In genomic region chr6:158561938-158562337, GRCh38 we compare ENCODE assay signal across 12 cellular contexts. TPM values are rescaled to one million over a fixed set of nuclear protein-coding genes. Genes with fewer than 3 reads are reported as not detected.
A peak's percentile ranks its signal among the peaks of the same experiment; 100 is the strongest.
DNase-seq lines count a peak whose midpoint lies in the region; ATAC-seq, FAIRE-seq and TF ChIP-seq lines count a peak whose summit lies in the region.
"Had no signal": no experiment of that assay in that cellular context is flagged by ENCODE, and none has a peak within 500 bp of the region (broad histone marks: within the 10 kb centered on the region; RNA-seq: fewer than 3 reads in every experiment).

No MANE protein-coding gene starts in this region.

- peaks cover 30% of the 10 kb centered on the region for H3K79me2 ChIP-seq in KMS-11 (ENCODE audit: insufficient read depth, low read depth)
- peaks cover 68% of the 10 kb centered on the region for H3K79me2 ChIP-seq in neural progenitor cell (ENCODE audit: low read depth)

- H3K27ac Mint-ChIP-seq in CD4-positive, alpha-beta memory T cell = peak overlapping the region; percentile 87 to 98 (median 95)
- H3K27ac Mint-ChIP-seq in neural progenitor cell = no peak overlapping the region

- FAIRE-seq in H54 (lab: Jason Lieb, UNC) = no peak
- FAIRE-seq: endometrium, TTC549 had no signal

- peaks cover 0 to 2% (median 0%) of the 10 kb centered on the region in 8 donors for H3K9me3 Mint-ChIP-seq in CD4-positive, alpha-beta memory T cell
- no peaks in the 10 kb centered on the region for H3K9me3 Mint-ChIP-seq in neural progenitor cell

- DNase-seq in CD4-positive, alpha-beta memory T cell = no peak
- DNase-seq in brain microvascular endothelial cell (no peak), neural progenitor cell (ENCODE audit: low spot score) (no peak), H54 (ENCODE audit: insufficient read length, low spot score) (no peak), C1 segment of cervical spinal cord (lab: John Stamatoyannopoulos, UW) (no peak)
- DNase-seq: NCI-H1105, transverse colon had no signal

- H4K20me1 ChIP-seq in KMS-11 (ENCODE audit: insufficient read depth) (no peaks in the 10 kb centered on the region), neural progenitor cell (ENCODE audit: low read depth) (peaks cover 60% of the 10 kb centered on the region)

- TF ChIP-seq CTCF in KMS-11 (conservative IDR thresholded peaks at IDR 0.05; ENCODE audit: low read depth, low read length) (no peak), brain microvascular endothelial cell (IDR thresholded peaks at IDR 0.05; ENCODE audit: low read depth, low read length, missing control alignments) (no peak), neural progenitor cell (IDR thresholded peaks at IDR 0.05) (no peak)

- peaks cover 46 to 68% (median 57%) of the 10 kb centered on the region in 4 donors for H3K4me1 Mint-ChIP-seq in CD4-positive, alpha-beta memory T cell
- peaks cover 36% of the 10 kb centered on the region for H3K4me1 Mint-ChIP-seq in neural progenitor cell

- H3K9ac ChIP-seq in KMS-11 (no peak overlapping the region), neural progenitor cell (no peak overlapping the region)

- H3K4me2 ChIP-seq in KMS-11 (peak overlapping the region; percentile 9; the same call in 1 of the 2 replicates), neural progenitor cell (peak overlapping the region; percentile 92)

- CTCF ChIA-PET in CD4-positive, alpha-beta memory T cell (lab: Charles Lee; ENCODE audit: partially characterized antibody) = interaction anchor here (1.5 kb wide), 1 partner anchor 194 kb away, joined by 4 read pairs; no protein-coding TSS in a partner anchor

- in situ Hi-C loops in brain microvascular endothelial cell (cut with HindIII; ENCODE audit: low pct_ligation_motif_present, low sequenced_read_pairs) = no loop called here

- H3K4me3 ChIP-seq in CD4-positive, alpha-beta memory T cell (ENCODE audit: low read length in 2 of 2) = no peak overlapping the region
- no peak overlapping the region for H3K4me3 ChIP-seq in KMS-11 (IDR thresholded peaks at IDR 0.05; ENCODE audit: insufficient read depth, low read depth, low read length)
- peak overlapping the region; percentile 82 for H3K4me3 ChIP-seq in brain microvascular endothelial cell (ENCODE audit: low read depth, low read length)
- no peak overlapping the region for H3K4me3 ChIP-seq in neural progenitor cell

- H3K27me3 ChIP-seq in CD4-positive, alpha-beta memory T cell (ENCODE audit: insufficient read depth, low read length) = no peaks in the 10 kb centered on the region
- H3K27me3 ChIP-seq in KMS-11 (ENCODE audit: insufficient read depth, low read depth) = no peaks in the 10 kb centered on the region; the same call in 1 of the 2 replicates
- no peaks in the 10 kb centered on the region for H3K27me3 ChIP-seq in brain microvascular endothelial cell (replicated peaks)
- no peaks in the 10 kb centered on the region for H3K27me3 ChIP-seq in neural progenitor cell
- H3K27me3 ChIP-seq: transverse colon had no signal

- intact Hi-C loops in CD4-positive, alpha-beta memory T cell (cut with micrococcal nuclease) = loop anchor here (5.0 kb wide), 2 partner anchors 45 to 80 kb away; partner anchors contain the start of gene DYNLT1

- H2AFZ ChIP-seq in KMS-11 (ENCODE audit: low read depth) (no peak overlapping the region), neural progenitor cell (replicated peaks) (no peak overlapping the region)

- ATAC-seq in GM21723 (IDR thresholded peaks at IDR 0.05; ENCODE audit: unreplicated experiment) (no peak), GM19452 (IDR thresholded peaks at IDR 0.05; ENCODE audit: unreplicated experiment) (no peak)

- H3F3A ChIP-seq in neural progenitor cell (ENCODE audit: low read depth) = peaks cover 17% of the 10 kb centered on the region

- H3K4me3 Mint-ChIP-seq in CD4-positive, alpha-beta memory T cell = peak overlapping the region; percentile 90 to 98 (median 96)
- H3K4me3 Mint-ChIP-seq in neural progenitor cell = peak overlapping the region; percentile 94

- no peaks in the 10 kb centered on the region for H3K36me3 ChIP-seq in CD4-positive, alpha-beta memory T cell (ENCODE audit: insufficient read depth, low read length)
- H3K36me3 ChIP-seq in KMS-11 (ENCODE audit: insufficient read depth) (no peaks in the 10 kb centered on the region), brain microvascular endothelial cell (replicated peaks) (no peaks in the 10 kb centered on the region), neural progenitor cell (no peaks in the 10 kb centered on the region)
- H3K36me3 ChIP-seq: transverse colon had no signal

- H3K36me3 Mint-ChIP-seq in CD4-positive, alpha-beta memory T cell = peaks cover 0 to 6% of the 10 kb centered on the region in 2 donors
- no peaks in the 10 kb centered on the region for H3K36me3 Mint-ChIP-seq in neural progenitor cell

- peaks cover 68% of the 10 kb centered on the region for H3K4me1 ChIP-seq in CD4-positive, alpha-beta memory T cell (ENCODE audit: insufficient read depth, low read length)
- H3K4me1 ChIP-seq in KMS-11 (ENCODE audit: low read depth, poor library complexity, severe bottlenecking) = peaks cover 14% of the 10 kb centered on the region
- H3K4me1 ChIP-seq in neural progenitor cell = no peaks in the 10 kb centered on the region

- H3K27me3 Mint-ChIP-seq in CD4-positive, alpha-beta memory T cell = no peaks in the 10 kb centered on the region
- H3K27me3 Mint-ChIP-seq in neural progenitor cell (ENCODE audit: insufficient read depth, low read depth) = no peaks in the 10 kb centered on the region

- POLR2A ChIA-PET in CD4-positive, alpha-beta memory T cell (lab: Charles Lee; ENCODE audit: partially characterized antibody) = no interaction called here

- H3K9me3 ChIP-seq in CD4-positive, alpha-beta memory T cell (ENCODE audit: control insufficient read depth in 1 of 2, low read length in 2 of 2) = no peaks in the 10 kb centered on the region
- no peaks in the 10 kb centered on the region for H3K9me3 ChIP-seq in neural progenitor cell (ENCODE audit: low read depth)
- H3K9me3 ChIP-seq: transverse colon had no signal

- no peak for TF ChIP-seq POLR2A in H54 (IDR thresholded peaks at IDR 0.05; ENCODE audit: low read depth, low read length)

- H3K27ac ChIP-seq in CD4-positive, alpha-beta memory T cell (ENCODE audit: low read depth, low read length) = no peak overlapping the region
- H3K27ac ChIP-seq in KMS-11 (no peak overlapping the region), brain microvascular endothelial cell (no peak overlapping the region), neural progenitor cell (no peak overlapping the region)

RNA-seq across cellular contexts. Expression of gene TMEM181, which starts 2.0 kb away (rescaled TPM):
- total RNA-seq in CD4-positive, alpha-beta memory T cell = 10 to 100 TPM; 26.1 to 28.0 TPM
- polyA plus RNA-seq in CD4-positive, alpha-beta memory T cell = 1 to 10 TPM; 4.3 to 8.1 TPM
- 20.8 and 27.3 TPM in 2 replicates for total RNA-seq in neural progenitor cell (ENCODE audit: low replicate concordance)
